ENCODE assay signal across 8 cellular contexts in the genomic region with DNA sequence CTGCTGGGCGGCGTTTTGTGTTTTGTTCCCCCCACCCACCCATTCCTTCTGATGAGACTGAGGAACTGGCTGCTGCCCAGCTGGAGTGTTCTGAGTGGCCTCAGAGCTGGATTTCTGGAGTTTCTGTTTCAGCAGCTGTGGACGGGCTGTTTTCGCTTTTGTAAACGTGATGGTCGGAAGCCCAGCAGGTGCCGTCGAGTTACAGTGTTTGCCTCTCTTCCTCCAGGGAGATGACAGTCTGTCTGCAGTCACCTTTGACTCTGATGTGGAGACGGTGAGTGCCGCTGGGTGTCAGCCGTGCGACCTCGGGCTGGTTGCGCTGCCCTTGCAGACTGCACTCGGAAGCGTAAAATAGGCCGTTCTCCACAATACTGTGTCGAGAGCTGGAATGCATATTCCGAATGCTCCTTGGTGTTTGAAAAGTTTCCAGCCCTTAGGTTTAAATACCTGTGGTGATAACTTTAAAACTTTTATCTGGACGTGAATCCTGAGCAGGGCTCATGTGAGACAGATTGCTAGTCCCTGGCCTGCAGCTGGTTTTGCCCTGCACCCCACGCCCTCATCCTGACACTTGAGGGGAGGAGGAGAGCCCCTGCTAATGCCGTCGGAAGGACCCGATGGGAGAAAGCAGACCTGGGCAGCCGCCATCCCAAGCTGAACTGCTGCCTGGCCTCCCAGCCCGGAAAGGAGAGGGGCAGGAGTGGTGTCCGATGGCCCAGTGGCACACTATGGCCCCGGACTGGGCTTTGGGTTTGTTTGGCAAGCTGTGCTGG. TPM values are rescaled to one million over a fixed set of nuclear protein-coding genes. Genes with fewer than 3 reads are reported as not detected.
DNase-seq lines count a peak whose midpoint lies in the region; ATAC-seq and TF ChIP-seq lines count a peak whose summit lies in the region.

No MANE protein-coding gene starts in this region.

- H3K4me1 Mint-ChIP-seq in T-helper 2 cell treated with Interferon-gamma antibody and Interleukin-4, amounts not matched to agents 5 μg/mL and 100 μg/mL, for 36 hours (ENCODE audit: low read depth), result no peaks in the 10 kb centered on the region

- no peaks in the 10 kb centered on the region for H3K27me3 ChIP-seq in colonic mucosa
- no peaks in the 10 kb centered on the region for H3K27me3 ChIP-seq in subcutaneous abdominal adipose tissue (ENCODE audit: control insufficient read depth in 5 of 5, insufficient read depth in 4 of 5, low read length in 5 of 5)
- no peaks in the 10 kb centered on the region for H3K27me3 ChIP-seq in stomach

- H3K27ac ChIP-seq in colonic mucosa (no peak overlapping the region), subcutaneous abdominal adipose tissue (ENCODE audit: low read depth, low read length) (no peak overlapping the region), stomach (no peak overlapping the region)

- intact Hi-C loops in Right ventricle myocardium inferior (cut with DNase I) (loop anchor here (1.0 kb wide), 1 partner anchor 114 kb away; no protein-coding TSS in a partner anchor), cardiac septum (cut with DNase I) (no loop called here), colonic mucosa (cut with DNase I) (no loop called here), stomach (cut with DNase I; ENCODE audit: low total_unique reads) (loop anchor here (10.0 kb wide), 1 partner anchor 102 kb away; no protein-coding TSS in a partner anchor)

- no peaks in the 10 kb centered on the region for H3K27me3 Mint-ChIP-seq in T-helper 2 cell treated with Interferon-gamma antibody and Interleukin-4, amounts not matched to agents 5 μg/mL and 100 μg/mL, for 36 hours (ENCODE audit: low read depth)

- no peak overlapping the region for H3K27ac Mint-ChIP-seq in T-helper 2 cell treated with Interferon-gamma antibody and Interleukin-4, amounts not matched to agents 5 μg/mL and 100 μg/mL, for 36 hours

- no peaks in the 10 kb centered on the region for H3K36me3 Mint-ChIP-seq in T-helper 2 cell treated with Interferon-gamma antibody and Interleukin-4, amounts not matched to agents 5 μg/mL and 100 μg/mL, for 36 hours (ENCODE audit: low read depth)

- TF ChIP-seq EP300 in stomach (IDR thresholded peaks at IDR 0.05), result no peak

- no peaks in the 10 kb centered on the region for H3K36me3 ChIP-seq in colonic mucosa
- H3K36me3 ChIP-seq in subcutaneous abdominal adipose tissue (ENCODE audit: control insufficient read depth in 5 of 5, insufficient read depth in 5 of 5, low read length in 5 of 5), result peaks cover 0 to 15% (median 6%) of the 10 kb centered on the region in 5 donors
- peaks cover 0 to 13% (median 9%) of the 10 kb centered on the region in 4 donors for H3K36me3 ChIP-seq in stomach

- H3K4me1 ChIP-seq in colonic mucosa, result no peaks in the 10 kb centered on the region
- H3K4me1 ChIP-seq in subcutaneous abdominal adipose tissue (ENCODE audit: control insufficient read depth in 5 of 5, insufficient read depth in 5 of 5, low read length in 5 of 5), result peaks cover 0 to 22% (median 15%) of the 10 kb centered on the region in 5 donors
- peaks cover 0 to 34% (median 6%) of the 10 kb centered on the region in 4 donors for H3K4me1 ChIP-seq in stomach

- H3K4me3 Mint-ChIP-seq in T-helper 2 cell treated with Interferon-gamma antibody and Interleukin-4, amounts not matched to agents 5 μg/mL and 100 μg/mL, for 36 hours, result no peak overlapping the region

- H3K9ac ChIP-seq in colonic mucosa (ENCODE audit: low read depth in 2 of 2, low read length in 2 of 2), result peak overlapping the region in 1 of 2 donors; percentile 24
- H3K9ac ChIP-seq in subcutaneous abdominal adipose tissue (ENCODE audit: low read length in 5 of 5), result no peak overlapping the region

- no peaks in the 10 kb centered on the region for H3K9me3 Mint-ChIP-seq in T-helper 2 cell treated with Interferon-gamma antibody and Interleukin-4, amounts not matched to agents 5 μg/mL and 100 μg/mL, for 36 hours

- DNase-seq in Right ventricle myocardium inferior (ENCODE audit: missing footprints), result no peak
- DNase-seq in cardiac septum (ENCODE audit: low spot score), result no peak
- DNase-seq in colonic mucosa, result peak; percentile 52
- DNase-seq in HT-29 (ENCODE audit: low spot score), result no peak
- DNase-seq in T-helper 2 cell treated with Interferon-gamma antibody and Interleukin-4, amounts not matched to agents 5 μg/mL and 100 μg/mL, for 36 hours (ENCODE audit: low spot score), result no peak
- DNase-seq in stomach, result no peak

- 73 to 84% (median 78%) methylated on average over 27 to 28 of the region's 28 CpGs for WGBS in stomach, 5 donors

- TF ChIP-seq POLR2A in stomach (IDR thresholded peaks at IDR 0.05), result no peak

- peak; percentile 80 for ATAC-seq in Right ventricle myocardium inferior
- peak; percentile 72 for ATAC-seq in HG03108 (IDR thresholded peaks at IDR 0.05; ENCODE audit: unreplicated experiment)

- H3K4me3 ChIP-seq in colonic mucosa (no peak overlapping the region), subcutaneous abdominal adipose tissue (ENCODE audit: low read depth in 1 of 5, low read length in 5 of 5) (peak overlapping the region; percentile 35 to 66 (median 45)), stomach (no peak overlapping the region)

- TF ChIP-seq CTCF in colonic mucosa (IDR thresholded peaks at IDR 0.05), result no peak
- no peak for TF ChIP-seq CTCF in stomach (IDR thresholded peaks at IDR 0.05)

- H3K9me3 ChIP-seq in colonic mucosa, result no peaks in the 10 kb centered on the region
- H3K9me3 ChIP-seq in subcutaneous abdominal adipose tissue (ENCODE audit: control insufficient read depth in 5 of 5, low read length in 5 of 5), result no peaks in the 10 kb centered on the region
- no peaks in the 10 kb centered on the region for H3K9me3 ChIP-seq in stomach

RNA-seq across cellular contexts. Expression of gene IQCE, which starts 8.3 kb away (rescaled TPM):
- 11.5 TPM for total RNA-seq in Right ventricle myocardium inferior
- total RNA-seq in cardiac septum, result 13.3 TPM
- 10 to 100 TPM; 23.2 to 36.3 TPM for total RNA-seq in colonic mucosa
- total RNA-seq in HT-29 (2014; rRNA removed; shearing (Covaris generic)), result 23.1 and 24.7 TPM in 2 replicates
- total RNA-seq in stomach, result 100 to 1,000 TPM in 1 of 5 donors, 10 to 100 TPM in 3, 1 to 10 TPM in 1; 1.8 to 248 (median 49.1) TPM
- 10 to 100 TPM in 1 of 3 donors, 1 to 10 TPM in 2; 3.0 to 10.5 (median 7.5) TPM for polyA plus RNA-seq in stomach

RNA-seq across cellular contexts. Expression of gene BRAT1, which starts 11.8 kb away (rescaled TPM):
- total RNA-seq in Right ventricle myocardium inferior (14.8 TPM), cardiac septum (12.8 TPM), colonic mucosa (10 to 100 TPM; 19.3 to 40.0 TPM), stomach (100 to 1,000 TPM in 1 of 5 donors, 10 to 100 TPM in 4; 16.3 to 119 (median 35.7) TPM)
- total RNA-seq in HT-29 (2014; rRNA removed; shearing (Covaris generic)), result 101 and 106 TPM in 2 replicates
- 10 to 100 TPM; 23.5 to 25.2 (median 23.5) TPM for polyA plus RNA-seq in stomach

RNA-seq across cellular contexts. Expression of gene LFNG, which starts 47.5 kb away (rescaled TPM):
- total RNA-seq in Right ventricle myocardium inferior (6.5 TPM), cardiac septum (6.2 TPM), colonic mucosa (100 to 1,000 TPM in 1 of 2 donors, 10 to 100 TPM in 1; 61.4 to 105 TPM), stomach (100 to 1,000 TPM in 1 of 5 donors, 10 to 100 TPM in 3, 1 to 10 TPM in 1; 8.0 to 103 (median 36.2) TPM)
- 85.6 and 87.5 TPM in 2 replicates for total RNA-seq in HT-29 (2014; rRNA removed; shearing (Covaris generic))
- polyA plus RNA-seq in stomach, result 10 to 100 TPM; 11.8 to 15.4 (median 14.1) TPM

Comparison
In these comparisons a context has a peak if more than half of its experiments do, and no peak if none do; other contexts are left out.
1. intact Hi-C loops: an anchor here in Right ventricle myocardium inferior (1.0 kb wide) and stomach (10.0 kb wide); none called in cardiac septum and colonic mucosa.
2. H3K4me3 ChIP-seq: peak in subcutaneous abdominal adipose tissue (5 of 5); none in colonic mucosa (single experiment) and stomach (0 of 4).